In genomic region chr21:44331209-44331608, GRCh38 we compare ENCODE assay signal across 1 cellular context.
TF ChIP-seq lines count a peak whose summit lies in the region.

No MANE protein-coding gene starts in this region.

TF ChIP-seq in K562, 482 proteins besides CTCF, POLR2A, EP300 and RAD21:
- TF ChIP-seq ARNT (IDR thresholded peaks at IDR 0.05) (no peak), POLR2G (IDR thresholded peaks at IDR 0.05; ENCODE audit: low read depth, low read length) (peak; percentile 28)
TF ChIP-seq in K562: peak in this region for 1.
